Comparison of ENCODE assay signal across 17 cellular contexts in the genomic region with DNA sequence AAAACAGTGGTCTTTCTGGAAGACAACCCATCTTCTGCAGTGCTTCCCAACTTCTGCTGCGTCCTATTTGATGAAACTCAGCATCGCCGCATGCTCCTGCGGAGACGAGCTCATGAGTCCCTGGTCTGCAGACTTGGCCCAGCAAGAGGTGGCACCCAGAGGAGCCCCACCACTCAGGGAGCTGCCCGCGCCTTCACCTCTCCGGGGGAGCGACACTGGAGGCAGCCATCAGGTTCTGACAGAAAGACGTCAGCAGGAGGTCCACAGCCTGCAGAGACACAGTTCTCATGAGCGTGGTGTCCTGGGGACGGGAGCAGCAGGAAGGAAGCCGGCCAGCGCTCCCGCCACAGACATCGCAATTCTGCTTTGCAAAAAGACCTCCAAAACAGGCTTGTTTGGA. TPM values are rescaled to one million over a fixed set of nuclear protein-coding genes. Genes with fewer than 3 reads are reported as not detected.
DNase-seq lines count a peak whose midpoint lies in the region; TF ChIP-seq lines count a peak whose summit lies in the region.
"Had no signal": no experiment of that assay in that cellular context is flagged by ENCODE, and none has a peak within 500 bp of the region (broad histone marks: within the 10 kb centered on the region; RNA-seq: fewer than 3 reads in every experiment).

No MANE protein-coding gene starts in this region.

- no peaks in the 10 kb centered on the region for H3K4me1 Mint-ChIP-seq in neural crest cell

- no peaks in the 10 kb centered on the region for H3K27me3 Mint-ChIP-seq in neural crest cell (ENCODE audit: low read depth)
- H3K27me3 Mint-ChIP-seq: CD4-positive, alpha-beta memory T cell; CD4-positive, CD25-positive, alpha-beta regulatory T cell; CD8-positive, alpha-beta memory T cell had no signal

- H3K27me3 ChIP-seq in H7 (ENCODE audit: control insufficient read depth, insufficient read depth, low read length) (no peaks in the 10 kb centered on the region), WERI-Rb-1 (ENCODE audit: insufficient read depth, low read depth, severe bottlenecking) (no peaks in the 10 kb centered on the region)
- H3K27me3 ChIP-seq: BE2C, BLaER1 had no signal

- peaks cover 10% of the 10 kb centered on the region for H3K36me3 Mint-ChIP-seq in neural crest cell (ENCODE audit: low read depth)
- H3K36me3 Mint-ChIP-seq: CD4-positive, alpha-beta memory T cell; CD8-positive, alpha-beta memory T cell had no signal

- no peaks in the 10 kb centered on the region for H3K9me3 Mint-ChIP-seq in neural crest cell
- H3K9me3 Mint-ChIP-seq: CD14-positive monocyte; CD4-positive, alpha-beta memory T cell; CD4-positive, CD25-positive, alpha-beta regulatory T cell; CD8-positive, alpha-beta memory T cell had no signal

- H3K36me3 ChIP-seq in H7 (replicated peaks; ENCODE audit: control insufficient read depth, insufficient read depth, low read length), result peaks cover 45% of the 10 kb centered on the region
- peaks cover 58% of the 10 kb centered on the region for H3K36me3 ChIP-seq in WERI-Rb-1

- no peak for TF ChIP-seq CTCF in neural crest cell (conservative IDR thresholded peaks at IDR 0.05)
- no peak for TF ChIP-seq CTCF in WERI-Rb-1 (IDR thresholded peaks at IDR 0.05; ENCODE audit: low read depth, low read length)

- H3K27ac Mint-ChIP-seq in neural crest cell (ENCODE audit: unreplicated experiment), result peak overlapping the region; percentile 19
- H3K27ac Mint-ChIP-seq: CD4-positive, alpha-beta memory T cell had no signal

- H3K4me3 Mint-ChIP-seq in neural crest cell, result no peak overlapping the region
- H3K4me3 Mint-ChIP-seq: CD14-positive monocyte; CD4-positive, alpha-beta memory T cell; CD4-positive, CD25-positive, alpha-beta regulatory T cell; CD8-positive, alpha-beta memory T cell had no signal

- no peak overlapping the region for H3K27ac ChIP-seq in WERI-Rb-1
- H3K27ac ChIP-seq: BLaER1 had no signal

- no peaks in the 10 kb centered on the region for H3K9me3 ChIP-seq in WERI-Rb-1 (ENCODE audit: severe bottlenecking)
- H3K9me3 ChIP-seq: BE2C, BLaER1 had no signal

- DNase-seq in H7 (peak; percentile 34), neural crest cell (ENCODE audit: low read depth, low spot score) (no peak), kidney glomerular epithelial cell (lab: John Stamatoyannopoulos, UW) (no peak), NCI-H146 treated with DMSO at 0.1 percent for 48 hours (lab: John Stamatoyannopoulos, UW; ENCODE audit: unreplicated experiment) (no peak), WERI-Rb-1 (no peak)
- DNase-seq: 8988T; ACHN; BE2C; C1 segment of cervical spinal cord; CD4-positive, alpha-beta memory T cell; CD4-positive, CD25-positive, alpha-beta regulatory T cell; CD8-positive, alpha-beta memory T cell; COR-L47; DMS79 treated with DMSO at 0.1 percent for 48 hours; GF-D8 had no signal

- H3K4me3 ChIP-seq in H7 (ENCODE audit: insufficient read depth, low read depth, low read length) (no peak overlapping the region), WERI-Rb-1 (ENCODE audit: low read depth, low read length) (no peak overlapping the region)
- H3K4me3 ChIP-seq: BLaER1 had no signal

RNA-seq across cellular contexts. Expression of gene FANCA, which starts 46.1 kb away (rescaled TPM):
- 51.9 and 52.0 TPM in 2 replicates for total RNA-seq in H7 (2014; rRNA removed; shearing (Covaris generic))
- 118 and 129 TPM in 2 replicates for total RNA-seq in neural crest cell

RNA-seq across cellular contexts. Expression of gene ZNF276, which starts 49.0 kb away (rescaled TPM):
- total RNA-seq in H7 (2014; rRNA removed; shearing (Covaris generic)), result 8.0 and 11.4 TPM in 2 replicates
- 31.6 and 32.9 TPM in 2 replicates for total RNA-seq in neural crest cell

RNA-seq across cellular contexts. Expression of gene VPS9D1, which starts 49.7 kb away (rescaled TPM):
- total RNA-seq in H7 (2014; rRNA removed; shearing (Covaris generic)), result 1.9 and 4.5 TPM in 2 replicates
- 18.0 and 20.2 TPM in 2 replicates for total RNA-seq in neural crest cell

RNA-seq across cellular contexts. Expression of gene SPIRE2, which starts 57.9 kb away (rescaled TPM):
- total RNA-seq in H7 (2014; rRNA removed; shearing (Covaris generic)), result 8.2 and 9.6 TPM in 2 replicates
- total RNA-seq in neural crest cell, result 18.0 and 19.3 TPM in 2 replicates
